1 cellular context compared by ENCODE assay signal in genomic region chr16:5449901-5450300, GRCh38.
TF ChIP-seq lines count a peak whose summit lies in the region.

No MANE protein-coding gene starts in this region.

TF ChIP-seq in GM23338, 12 proteins besides CTCF, POLR2A, EP300 and RAD21 (continued from another document):
- TF ChIP-seq, protein P1, sequence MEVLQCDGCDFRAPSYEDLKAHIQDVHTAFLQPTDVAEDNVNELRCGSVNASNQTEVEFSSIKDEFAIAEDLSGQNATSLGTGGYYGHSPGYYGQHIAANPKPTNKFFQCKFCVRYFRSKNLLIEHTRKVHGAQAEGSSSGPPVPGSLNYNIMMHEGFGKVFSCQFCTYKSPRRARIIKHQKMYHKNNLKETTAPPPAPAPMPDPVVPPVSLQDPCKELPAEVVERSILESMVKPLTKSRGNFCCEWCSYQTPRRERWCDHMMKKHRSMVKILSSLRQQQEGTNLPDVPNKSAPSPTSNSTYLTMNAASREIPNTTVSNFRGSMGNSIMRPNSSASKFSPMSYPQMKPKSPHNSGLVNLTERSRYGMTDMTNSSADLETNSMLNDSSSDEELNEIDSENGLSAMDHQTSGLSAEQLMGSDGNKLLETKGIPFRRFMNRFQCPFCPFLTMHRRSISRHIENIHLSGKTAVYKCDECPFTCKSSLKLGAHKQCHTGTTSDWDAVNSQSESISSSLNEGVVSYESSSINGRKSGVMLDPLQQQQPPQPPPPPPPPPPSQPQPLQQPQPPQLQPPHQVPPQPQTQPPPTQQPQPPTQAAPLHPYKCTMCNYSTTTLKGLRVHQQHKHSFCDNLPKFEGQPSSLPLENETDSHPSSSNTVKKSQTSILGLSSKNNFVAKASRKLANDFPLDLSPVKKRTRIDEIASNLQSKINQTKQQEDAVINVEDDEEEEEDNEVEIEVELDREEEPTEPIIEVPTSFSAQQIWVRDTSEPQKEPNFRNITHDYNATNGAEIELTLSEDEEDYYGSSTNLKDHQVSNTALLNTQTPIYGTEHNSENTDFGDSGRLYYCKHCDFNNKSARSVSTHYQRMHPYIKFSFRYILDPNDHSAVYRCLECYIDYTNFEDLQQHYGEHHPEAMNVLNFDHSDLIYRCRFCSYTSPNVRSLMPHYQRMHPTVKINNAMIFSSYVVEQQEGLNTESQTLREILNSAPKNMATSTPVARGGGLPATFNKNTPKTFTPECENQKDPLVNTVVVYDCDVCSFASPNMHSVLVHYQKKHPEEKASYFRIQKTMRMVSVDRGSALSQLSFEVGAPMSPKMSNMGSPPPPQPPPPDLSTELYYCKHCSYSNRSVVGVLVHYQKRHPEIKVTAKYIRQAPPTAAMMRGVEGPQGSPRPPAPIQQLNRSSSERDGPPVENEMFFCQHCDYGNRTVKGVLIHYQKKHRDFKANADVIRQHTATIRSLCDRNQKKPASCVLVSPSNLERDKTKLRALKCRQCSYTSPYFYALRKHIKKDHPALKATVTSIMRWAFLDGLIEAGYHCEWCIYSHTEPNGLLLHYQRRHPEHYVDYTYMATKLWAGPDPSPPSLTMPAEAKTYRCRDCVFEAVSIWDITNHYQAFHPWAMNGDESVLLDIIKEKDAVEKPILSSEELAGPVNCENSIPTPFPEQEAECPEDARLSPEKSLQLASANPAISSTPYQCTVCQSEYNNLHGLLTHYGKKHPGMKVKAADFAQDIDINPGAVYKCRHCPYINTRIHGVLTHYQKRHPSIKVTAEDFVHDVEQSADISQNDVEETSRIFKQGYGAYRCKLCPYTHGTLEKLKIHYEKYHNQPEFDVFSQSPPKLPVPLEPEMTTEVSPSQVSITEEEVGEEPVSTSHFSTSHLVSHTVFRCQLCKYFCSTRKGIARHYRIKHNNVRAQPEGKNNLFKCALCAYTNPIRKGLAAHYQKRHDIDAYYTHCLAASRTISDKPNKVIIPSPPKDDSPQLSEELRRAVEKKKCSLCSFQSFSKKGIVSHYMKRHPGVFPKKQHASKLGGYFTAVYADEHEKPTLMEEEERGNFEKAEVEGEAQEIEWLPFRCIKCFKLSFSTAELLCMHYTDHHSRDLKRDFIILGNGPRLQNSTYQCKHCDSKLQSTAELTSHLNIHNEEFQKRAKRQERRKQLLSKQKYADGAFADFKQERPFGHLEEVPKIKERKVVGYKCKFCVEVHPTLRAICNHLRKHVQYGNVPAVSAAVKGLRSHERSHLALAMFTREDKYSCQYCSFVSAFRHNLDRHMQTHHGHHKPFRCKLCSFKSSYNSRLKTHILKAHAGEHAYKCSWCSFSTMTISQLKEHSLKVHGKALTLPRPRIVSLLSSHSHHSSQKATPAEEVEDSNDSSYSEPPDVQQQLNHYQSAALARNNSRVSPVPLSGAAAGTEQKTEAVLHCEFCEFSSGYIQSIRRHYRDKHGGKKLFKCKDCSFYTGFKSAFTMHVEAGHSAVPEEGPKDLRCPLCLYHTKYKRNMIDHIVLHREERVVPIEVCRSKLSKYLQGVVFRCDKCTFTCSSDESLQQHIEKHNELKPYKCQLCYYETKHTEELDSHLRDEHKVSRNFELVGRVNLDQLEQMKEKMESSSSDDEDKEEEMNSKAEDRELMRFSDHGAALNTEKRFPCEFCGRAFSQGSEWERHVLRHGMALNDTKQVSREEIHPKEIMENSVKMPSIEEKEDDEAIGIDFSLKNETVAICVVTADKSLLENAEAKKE (CRISPR knock-in tag; IDR thresholded peaks at IDR 0.05): no peak
- TF ChIP-seq EZH2 (IDR thresholded peaks at IDR 0.05; ENCODE audit: low read depth, unreplicated experiment): no peak
- no peak for TF ChIP-seq ZNF331 (CRISPR knock-in tag; IDR thresholded peaks at IDR 0.05; ENCODE audit: low read depth)
- no peak for TF ChIP-seq NANOG (IDR thresholded peaks at IDR 0.05; ENCODE audit: borderline replicate concordance)
- TF ChIP-seq, protein P2, sequence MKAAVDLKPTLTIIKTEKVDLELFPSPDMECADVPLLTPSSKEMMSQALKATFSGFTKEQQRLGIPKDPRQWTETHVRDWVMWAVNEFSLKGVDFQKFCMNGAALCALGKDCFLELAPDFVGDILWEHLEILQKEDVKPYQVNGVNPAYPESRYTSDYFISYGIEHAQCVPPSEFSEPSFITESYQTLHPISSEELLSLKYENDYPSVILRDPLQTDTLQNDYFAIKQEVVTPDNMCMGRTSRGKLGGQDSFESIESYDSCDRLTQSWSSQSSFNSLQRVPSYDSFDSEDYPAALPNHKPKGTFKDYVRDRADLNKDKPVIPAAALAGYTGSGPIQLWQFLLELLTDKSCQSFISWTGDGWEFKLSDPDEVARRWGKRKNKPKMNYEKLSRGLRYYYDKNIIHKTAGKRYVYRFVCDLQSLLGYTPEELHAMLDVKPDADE (IDR thresholded peaks at IDR 0.05): no peak
